ENCODE assay signal across 13 cellular contexts in the genomic region with DNA sequence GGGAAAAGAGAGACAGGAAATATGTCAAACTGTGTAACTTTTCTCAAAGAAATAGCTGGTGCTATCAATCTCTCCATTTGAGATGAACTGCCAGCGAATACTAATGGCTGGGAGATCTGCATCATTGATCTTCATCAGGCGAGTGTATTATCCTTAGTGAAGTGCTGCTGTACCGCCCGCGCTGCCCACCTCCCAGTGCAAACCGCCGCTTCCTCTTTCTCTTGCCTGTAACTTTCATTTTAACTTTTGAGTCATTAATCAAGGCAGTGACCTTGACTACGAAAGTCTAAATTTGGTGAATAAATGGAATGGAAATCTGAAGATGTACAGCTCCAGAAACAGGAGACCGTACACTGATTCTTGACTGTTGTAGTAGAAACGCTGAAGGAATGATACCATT.
DNase-seq lines count a peak whose midpoint lies in the region; ATAC-seq and TF ChIP-seq lines count a peak whose summit lies in the region.
"Had no signal": no experiment of that assay in that cellular context is flagged by ENCODE, and none has a peak within 500 bp of the region (broad histone marks: within the 10 kb centered on the region; RNA-seq: fewer than 3 reads in every experiment).

No MANE protein-coding gene starts in this region.

- H3K9me3 Mint-ChIP-seq in activated CD8-positive, alpha-beta T cell treated with anti-CD3 and anti-CD28 coated beads, Interleukin-2, amount 10 ng/mL, durations not matched to agents 7 days and 5 days (ENCODE audit: insufficient read depth), result no peaks in the 10 kb centered on the region

- no peak overlapping the region for H3K27ac Mint-ChIP-seq in activated CD8-positive, alpha-beta T cell treated with anti-CD3 and anti-CD28 coated beads, Interleukin-2, amount 10 ng/mL, durations not matched to agents 7 days and 5 days
- H3K27ac Mint-ChIP-seq: CD8-positive, alpha-beta memory T cell had no signal

- H3K4me3 Mint-ChIP-seq in activated CD8-positive, alpha-beta T cell treated with anti-CD3 and anti-CD28 coated beads, Interleukin-2, amount 10 ng/mL, durations not matched to agents 7 days and 5 days, result no peak overlapping the region
- H3K4me3 Mint-ChIP-seq: CD8-positive, alpha-beta memory T cell had no signal

- no peak for TF ChIP-seq CTCF in omental fat pad (IDR thresholded peaks at IDR 0.05)

- DNase-seq in activated CD8-positive, alpha-beta T cell treated with anti-CD3 and anti-CD28 coated beads, Interleukin-2, amount 10 ng/mL, durations not matched to agents 7 days and 5 days, result peak; percentile 21
- DNase-seq in dedifferentiated amniotic fluid mesenchymal stem cell (ENCODE audit: extremely low spot score), result no peak
- no peak for DNase-seq in left colon
- no peak for DNase-seq in NCI-H146 (lab: John Stamatoyannopoulos, UW)
- no peak for DNase-seq in omental fat pad (ENCODE audit: low spot score)
- DNase-seq: CD8-positive, alpha-beta memory T cell; GOT3; mucosa of descending colon; NCI-H1105 treated with DMSO at 0.1 percent for 48 hours; Right ventricle myocardium superior had no signal

- CTCF ChIA-PET in activated CD8-positive, alpha-beta T cell treated with anti-CD3 and anti-CD28 coated beads, Interleukin-2, amount 10 ng/mL, durations not matched to agents 7 days and 5 days (lab: Charles Lee), result no interaction called here

- H3K27me3 Mint-ChIP-seq in activated CD8-positive, alpha-beta T cell treated with anti-CD3 and anti-CD28 coated beads, Interleukin-2, amount 10 ng/mL, durations not matched to agents 7 days and 5 days (ENCODE audit: low read depth), result no peaks in the 10 kb centered on the region
- H3K27me3 Mint-ChIP-seq: CD8-positive, alpha-beta memory T cell had no signal

- TF ChIP-seq POLR2A in GM18505 (IDR thresholded peaks at IDR 0.05; ENCODE audit: borderline replicate concordance, extremely low read depth, insufficient read depth, insufficient read length), result no peak

- intact Hi-C loops in left colon (cut with DNase I, micrococcal nuclease), result no loop called here

- H3K4me1 Mint-ChIP-seq in activated CD8-positive, alpha-beta T cell treated with anti-CD3 and anti-CD28 coated beads, Interleukin-2, amount 10 ng/mL, durations not matched to agents 7 days and 5 days (ENCODE audit: low read depth), result no peaks in the 10 kb centered on the region
- H3K4me1 Mint-ChIP-seq: CD8-positive, alpha-beta memory T cell had no signal

- ATAC-seq in GM18505 (IDR thresholded peaks at IDR 0.05; ENCODE audit: unreplicated experiment) (peak; percentile 96), GM21529 (IDR thresholded peaks at IDR 0.05; ENCODE audit: unreplicated experiment) (peak; percentile 72), HG03378 (IDR thresholded peaks at IDR 0.05; ENCODE audit: unreplicated experiment) (peak; percentile 95), left colon (no peak), omental fat pad (ENCODE audit: low FRiP score) (no peak)
- ATAC-seq in activated CD8-positive, alpha-beta T cell treated with anti-CD3 and anti-CD28 coated beads, Interleukin-2, amount 10 ng/mL, durations not matched to agents 7 days and 5 days, result no peak
- ATAC-seq: mucosa of descending colon had no signal

- H3K36me3 Mint-ChIP-seq in activated CD8-positive, alpha-beta T cell treated with anti-CD3 and anti-CD28 coated beads, Interleukin-2, amount 10 ng/mL, durations not matched to agents 7 days and 5 days (ENCODE audit: low read depth), result no peaks in the 10 kb centered on the region
- H3K36me3 Mint-ChIP-seq: CD8-positive, alpha-beta memory T cell had no signal

- POLR2A ChIA-PET in activated CD8-positive, alpha-beta T cell treated with anti-CD3 and anti-CD28 coated beads, Interleukin-2, amount 10 ng/mL, durations not matched to agents 7 days and 5 days (lab: Charles Lee), result no interaction called here

Comparison
In these comparisons a context has a peak if more than half of its experiments do, and no peak if none do; other contexts are left out.
1. ATAC-seq: peak in GM18505 (single experiment), GM21529 (single experiment) and HG03378 (single experiment); none in activated CD8-positive, alpha-beta T cell treated with anti-CD3 and anti-CD28 coated beads, Interleukin-2, amount 10 ng/mL, durations not matched to agents 7 days and 5 days (single experiment), left colon (single experiment) and omental fat pad (single experiment).